ENCODE assay signal across 34 cellular contexts in genomic region chr18:53527365-53527764, GRCh38.
"Had no signal": no experiment of that assay in that cellular context is flagged by ENCODE, and none has a peak within 500 bp of the region (broad histone marks: within the 10 kb centered on the region; RNA-seq: fewer than 3 reads in every experiment).

No MANE protein-coding gene starts in this region.

- H3K27ac ChIP-seq: adrenal gland, ascending aorta, body of pancreas, brain microvascular endothelial cell, breast epithelium, cardiac muscle cell had no signal

- H3K4me3 ChIP-seq: adrenal gland, ascending aorta, body of pancreas, breast epithelium, cardiac muscle cell had no signal

- FAIRE-seq: astrocyte, bronchial epithelial cell had no signal

- ATAC-seq: activated naive CD4-positive, alpha-beta T cell treated with anti-CD3 and anti-CD28 coated beads, Interleukin-2, amount 50 U/mL, for 72 hours; activated naive CD8-positive, alpha-beta T cell treated with anti-CD3 and anti-CD28 coated beads, Interleukin-2, amount 50 U/mL, for 24 hours; activated T-cell treated with anti-CD3 and anti-CD28 coated beads, Interleukin-2, amount 50 U/mL, for 4 hours; activated T-cell treated with anti-CD3 and anti-CD28 coated beads, Interleukin-2, amount 50 U/mL, for 72 hours; activated T-helper 17 cell treated with anti-CD3 and anti-CD28 coated beads, Interleukin-2, amount 50 U/mL, for 72 hours; body of pancreas had no signal

- H3K27me3 ChIP-seq: adrenal gland, ascending aorta, body of pancreas, brain microvascular endothelial cell, breast epithelium, cardiac muscle cell had no signal

- DNase-seq: activated effector memory CD4-positive, alpha-beta T cell treated with anti-CD3 and anti-CD28 coated beads, Interleukin-2, amount 50 U/mL, for 16 hours; activated effector memory CD4-positive, alpha-beta T cell treated with Interleukin-2 at 50 U/mL for 16 hours; activated gamma-delta T cell; activated gamma-delta T cell treated with Interleukin-2 at 50 U/mL for 16 hours; activated naive CD4-positive, alpha-beta T cell; activated naive CD4-positive, alpha-beta T cell treated with anti-CD3 and anti-CD28 coated beads for 36 hours; activated naive CD4-positive, alpha-beta T cell treated with anti-CD3 and anti-CD28 coated beads, Interleukin-2, amount 10 ng/mL, durations not matched to agents 7 days and 5 days; activated naive CD4-positive, alpha-beta T cell treated with anti-CD3 and anti-CD28 coated beads, Interleukin-2, amount 50 U/mL, for 16 hours; activated naive CD4-positive, alpha-beta T cell treated with Interleukin-2 at 50 U/mL for 16 hours; activated naive CD8-positive, alpha-beta T cell treated with anti-CD3 and anti-CD28 coated beads for 36 hours; activated naive CD8-positive, alpha-beta T cell treated with anti-CD3 and anti-CD28 coated beads, Interleukin-2, amount 10 ng/mL, durations not matched to agents 7 days and 5 days; activated naive CD8-positive, alpha-beta T cell treated with anti-CD3 and anti-CD28 coated beads, Interleukin-2, amount 50 U/mL, for 24 hours; activated T-cell treated with anti-CD3 and anti-CD28 coated beads, Interleukin-2, amount 50 U/mL, for 1 hour; activated T-cell treated with anti-CD3 and anti-CD28 coated beads, Interleukin-2, amount 50 U/mL, for 24 hours; activated T-cell treated with anti-CD3 and anti-CD28 coated beads, Interleukin-2, amount 50 U/mL, for 4 hours; activated T-cell treated with anti-CD3 and anti-CD28 coated beads, Interleukin-2, amount 50 U/mL, for 48 hours; activated T-cell treated with anti-CD3 and anti-CD28 coated beads, Interleukin-2, amount 50 U/mL, for 72 hours; adrenal gland; amniotic stem cell; amygdala; anterior cingulate cortex; aorta; body of pancreas; brain microvascular endothelial cell; caudate nucleus; central memory CD4-positive, alpha-beta T cell; cerebellar nuclear complex had no signal

- H3K4me1 ChIP-seq: adrenal gland, ascending aorta, body of pancreas, breast epithelium had no signal

- H3K9me3 ChIP-seq: adrenal gland, ascending aorta, body of pancreas, breast epithelium had no signal

- H3K36me3 ChIP-seq: adrenal gland, ascending aorta, brain microvascular endothelial cell, breast epithelium, cardiac muscle cell had no signal
